In genomic region chr15:58898150-58898680, GRCh38 we compare ENCODE assay signal across 21 cellular contexts. TPM values are rescaled to one million over a fixed set of nuclear protein-coding genes. Genes with fewer than 3 reads are reported as not detected.
DNase-seq lines count a peak whose midpoint lies in the region; ATAC-seq, FAIRE-seq and TF ChIP-seq lines count a peak whose summit lies in the region.
"Had no signal": no experiment of that assay in that cellular context is flagged by ENCODE, and none has a peak within 500 bp of the region (broad histone marks: within the 10 kb centered on the region; RNA-seq: fewer than 3 reads in every experiment).

No MANE protein-coding gene starts in this region.

- H3K4me3 Mint-ChIP-seq in T-helper 17 cell (no peak overlapping the region), nephron progenitor cell (no peak overlapping the region), progenitor cell of endocrine pancreas (ENCODE audit: low read depth) (no peak overlapping the region)
- H3K4me3 Mint-ChIP-seq: B cell; CD8-positive, alpha-beta memory T cell had no signal

- ATAC-seq in T-helper 17 cell (no peak), HG03139 (IDR thresholded peaks at IDR 0.05; ENCODE audit: unreplicated experiment) (no peak)
- ATAC-seq: K562, Panc1 had no signal

- no peaks in the 10 kb centered on the region for H3K9me3 ChIP-seq in T-helper 17 cell (ENCODE audit: control insufficient read depth, low read length, poor library complexity, severe bottlenecking)

- no peak for TF ChIP-seq CTCF in GM12865 (IDR thresholded peaks at IDR 0.05; ENCODE audit: insufficient read depth, low read depth, low read length, missing control alignments)
- TF ChIP-seq CTCF in nephron progenitor cell (IDR thresholded peaks at IDR 0.05) = no peak
- no peak for TF ChIP-seq CTCF in progenitor cell of endocrine pancreas (IDR thresholded peaks at IDR 0.05; ENCODE audit: unreplicated experiment)

- H3K36me3 Mint-ChIP-seq in T-helper 17 cell (ENCODE audit: low read depth) = peaks cover 14% of the 10 kb centered on the region
- H3K36me3 Mint-ChIP-seq in nephron progenitor cell (ENCODE audit: low read depth) = peaks cover 70% of the 10 kb centered on the region
- H3K36me3 Mint-ChIP-seq in progenitor cell of endocrine pancreas (ENCODE audit: insufficient read depth) = peaks cover 32% of the 10 kb centered on the region

- H3K4me1 Mint-ChIP-seq in T-helper 17 cell (peaks cover 12% of the 10 kb centered on the region), nephron progenitor cell (peaks cover 4% of the 10 kb centered on the region), progenitor cell of endocrine pancreas (ENCODE audit: low read depth) (peaks cover 2% of the 10 kb centered on the region)
- H3K4me1 Mint-ChIP-seq: B cell had no signal

- H3K27me3 Mint-ChIP-seq in T-helper 17 cell (no peaks in the 10 kb centered on the region), nephron progenitor cell (ENCODE audit: low read depth, poor library complexity) (no peaks in the 10 kb centered on the region), progenitor cell of endocrine pancreas (no peaks in the 10 kb centered on the region)
- H3K27me3 Mint-ChIP-seq: B cell; CD8-positive, alpha-beta memory T cell had no signal

- H3K27ac Mint-ChIP-seq in T-helper 17 cell = peak overlapping the region; percentile 51
- peak overlapping the region; percentile 72 for H3K27ac Mint-ChIP-seq in nephron progenitor cell
- H3K27ac Mint-ChIP-seq in progenitor cell of endocrine pancreas = no peak overlapping the region
- H3K27ac Mint-ChIP-seq: B cell had no signal

- peak; percentile 14 for DNase-seq in GM12865 (ENCODE audit: low read depth)
- DNase-seq in GM19239 (ENCODE audit: insufficient read length, low spot score) = no peak
- DNase-seq in T-helper 17 cell = no peak
- no peak for DNase-seq in nephron progenitor cell
- no peak for DNase-seq in islet precursor cell
- DNase-seq in progenitor cell of endocrine pancreas (ENCODE audit: low spot score, unreplicated experiment) = no peak
- DNase-seq: CD8-positive, alpha-beta memory T cell; DMS 273 treated with DMSO at 0.1 percent for 48 hours; DMS79; EL; GF-D8; NCI-H2029; NCI-H446; NCI-H524 treated with DMSO at 0.1 percent for 48 hours; NCI-H82; SHP77 treated with DMSO at 0.1 percent for 48 hours had no signal

- peak; percentile 64 for FAIRE-seq in GM19239 (lab: Jason Lieb, UNC)
- FAIRE-seq: H54, K562 had no signal

- H3K4me3 ChIP-seq in GM12865 (ENCODE audit: low read depth, low read length) = no peak overlapping the region
- H3K4me3 ChIP-seq: K562 had no signal

- H3K9me3 Mint-ChIP-seq in nephron progenitor cell (no peaks in the 10 kb centered on the region), progenitor cell of endocrine pancreas (ENCODE audit: low read depth) (no peaks in the 10 kb centered on the region)
- H3K9me3 Mint-ChIP-seq: CD8-positive, alpha-beta memory T cell had no signal

RNA-seq across cellular contexts. Expression of gene SLTM, which starts 35.3 kb away (rescaled TPM):
- total RNA-seq in T-helper 17 cell = 100 to 1,000 TPM; 174 to 209 TPM
- 144 and 151 TPM in 2 replicates for total RNA-seq in progenitor cell of endocrine pancreas
